In genomic region chr6:37485259-37485658, GRCh38 we compare ENCODE assay signal across 3 cellular contexts.
TF ChIP-seq lines count a peak whose summit lies in the region.

No MANE protein-coding gene starts in this region.

TF ChIP-seq in HCT116, 20 proteins besides CTCF, POLR2A, EP300 and RAD21 (continues in another document):
- no peak for TF ChIP-seq ELF1 (IDR thresholded peaks at IDR 0.05; ENCODE audit: borderline replicate concordance, low read depth)
- TF ChIP-seq, protein P1, sequence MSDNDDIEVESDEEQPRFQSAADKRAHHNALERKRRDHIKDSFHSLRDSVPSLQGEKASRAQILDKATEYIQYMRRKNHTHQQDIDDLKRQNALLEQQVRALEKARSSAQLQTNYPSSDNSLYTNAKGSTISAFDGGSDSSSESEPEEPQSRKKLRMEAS (IDR thresholded peaks at IDR 0.05) = no peak
- no peak for TF ChIP-seq SRF (IDR thresholded peaks at IDR 0.05; ENCODE audit: low read depth)
- no peak for TF ChIP-seq POLR2AphosphoS5 (IDR thresholded peaks at IDR 0.05; ENCODE audit: low read depth, low read length)
- TF ChIP-seq, protein P2, sequence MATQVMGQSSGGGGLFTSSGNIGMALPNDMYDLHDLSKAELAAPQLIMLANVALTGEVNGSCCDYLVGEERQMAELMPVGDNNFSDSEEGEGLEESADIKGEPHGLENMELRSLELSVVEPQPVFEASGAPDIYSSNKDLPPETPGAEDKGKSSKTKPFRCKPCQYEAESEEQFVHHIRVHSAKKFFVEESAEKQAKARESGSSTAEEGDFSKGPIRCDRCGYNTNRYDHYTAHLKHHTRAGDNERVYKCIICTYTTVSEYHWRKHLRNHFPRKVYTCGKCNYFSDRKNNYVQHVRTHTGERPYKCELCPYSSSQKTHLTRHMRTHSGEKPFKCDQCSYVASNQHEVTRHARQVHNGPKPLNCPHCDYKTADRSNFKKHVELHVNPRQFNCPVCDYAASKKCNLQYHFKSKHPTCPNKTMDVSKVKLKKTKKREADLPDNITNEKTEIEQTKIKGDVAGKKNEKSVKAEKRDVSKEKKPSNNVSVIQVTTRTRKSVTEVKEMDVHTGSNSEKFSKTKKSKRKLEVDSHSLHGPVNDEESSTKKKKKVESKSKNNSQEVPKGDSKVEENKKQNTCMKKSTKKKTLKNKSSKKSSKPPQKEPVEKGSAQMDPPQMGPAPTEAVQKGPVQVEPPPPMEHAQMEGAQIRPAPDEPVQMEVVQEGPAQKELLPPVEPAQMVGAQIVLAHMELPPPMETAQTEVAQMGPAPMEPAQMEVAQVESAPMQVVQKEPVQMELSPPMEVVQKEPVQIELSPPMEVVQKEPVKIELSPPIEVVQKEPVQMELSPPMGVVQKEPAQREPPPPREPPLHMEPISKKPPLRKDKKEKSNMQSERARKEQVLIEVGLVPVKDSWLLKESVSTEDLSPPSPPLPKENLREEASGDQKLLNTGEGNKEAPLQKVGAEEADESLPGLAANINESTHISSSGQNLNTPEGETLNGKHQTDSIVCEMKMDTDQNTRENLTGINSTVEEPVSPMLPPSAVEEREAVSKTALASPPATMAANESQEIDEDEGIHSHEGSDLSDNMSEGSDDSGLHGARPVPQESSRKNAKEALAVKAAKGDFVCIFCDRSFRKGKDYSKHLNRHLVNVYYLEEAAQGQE (IDR thresholded peaks at IDR 0.05; ENCODE audit: low read depth) = no peak
- TF ChIP-seq SIN3A (IDR thresholded peaks at IDR 0.05; ENCODE audit: low read depth) = no peak
- TF ChIP-seq EGR1 (IDR thresholded peaks at IDR 0.05; ENCODE audit: low read depth) = no peak
- TF ChIP-seq FOSL1 (IDR thresholded peaks at IDR 0.05; ENCODE audit: low read depth) = no peak
- TF ChIP-seq TCF7L2 (IDR thresholded peaks at IDR 0.05; ENCODE audit: borderline replicate concordance, extremely low read depth, insufficient read depth, insufficient read length) = no peak
- TF ChIP-seq ZNF274 (IDR thresholded peaks at IDR 0.05; ENCODE audit: low read depth, low read length) = no peak
- no peak for TF ChIP-seq EZH2 (IDR thresholded peaks at IDR 0.05)
- no peak for TF ChIP-seq YY1 (IDR thresholded peaks at IDR 0.05; ENCODE audit: extremely low read depth, insufficient replicate concordance, low read depth, low read length)
- no peak for TF ChIP-seq CBX3 (IDR thresholded peaks at IDR 0.05; ENCODE audit: low read depth)
- TF ChIP-seq ATF3 (IDR thresholded peaks at IDR 0.05) = no peak
- TF ChIP-seq ZFX (IDR thresholded peaks at IDR 0.05) = no peak
- no peak for TF ChIP-seq SP1 (IDR thresholded peaks at IDR 0.05; ENCODE audit: low read depth)
- TF ChIP-seq EZH2phosphoT487 (IDR thresholded peaks at IDR 0.05; ENCODE audit: borderline replicate concordance) = no peak

TF ChIP-seq in K562, 482 proteins besides CTCF, POLR2A, EP300 and RAD21 (continues in another document):
- peak; percentile 36; the same call in 1 of the 2 replicates for TF ChIP-seq STAG1 (CRISPR knock-in tag; IDR thresholded peaks at IDR 0.05; ENCODE audit: borderline replicate concordance)
- TF ChIP-seq, protein P3, sequence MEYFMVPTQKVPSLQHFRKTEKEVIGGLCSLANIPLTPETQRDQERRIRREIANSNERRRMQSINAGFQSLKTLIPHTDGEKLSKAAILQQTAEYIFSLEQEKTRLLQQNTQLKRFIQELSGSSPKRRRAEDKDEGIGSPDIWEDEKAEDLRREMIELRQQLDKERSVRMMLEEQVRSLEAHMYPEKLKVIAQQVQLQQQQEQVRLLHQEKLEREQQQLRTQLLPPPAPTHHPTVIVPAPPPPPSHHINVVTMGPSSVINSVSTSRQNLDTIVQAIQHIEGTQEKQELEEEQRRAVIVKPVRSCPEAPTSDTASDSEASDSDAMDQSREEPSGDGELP (CRISPR knock-in tag; IDR thresholded peaks at IDR 0.05; ENCODE audit: borderline replicate concordance) = peak; percentile 55; the same call in 1 of the 2 replicates
- TF ChIP-seq POLR2G (IDR thresholded peaks at IDR 0.05; ENCODE audit: low read depth, low read length) = peak; percentile 47
- no peak for TF ChIP-seq YY1 (IDR thresholded peaks at IDR 0.05; ENCODE audit: borderline replicate concordance in 1 of 3, control insufficient read depth in 1 of 3, extremely low read depth in 1 of 3, insufficient read depth in 3 of 3, insufficient read length in 1 of 3, insufficient replicate concordance in 2 of 3, low read depth in 1 of 3, low read length in 2 of 3)
- peak; percentile 62 to 67 for TF ChIP-seq MNT (conservative IDR thresholded peaks at IDR 0.05)
- peak; percentile 77 for TF ChIP-seq USF1 (CRISPR knock-in tag; IDR thresholded peaks at IDR 0.05)
- TF ChIP-seq, protein P4, sequence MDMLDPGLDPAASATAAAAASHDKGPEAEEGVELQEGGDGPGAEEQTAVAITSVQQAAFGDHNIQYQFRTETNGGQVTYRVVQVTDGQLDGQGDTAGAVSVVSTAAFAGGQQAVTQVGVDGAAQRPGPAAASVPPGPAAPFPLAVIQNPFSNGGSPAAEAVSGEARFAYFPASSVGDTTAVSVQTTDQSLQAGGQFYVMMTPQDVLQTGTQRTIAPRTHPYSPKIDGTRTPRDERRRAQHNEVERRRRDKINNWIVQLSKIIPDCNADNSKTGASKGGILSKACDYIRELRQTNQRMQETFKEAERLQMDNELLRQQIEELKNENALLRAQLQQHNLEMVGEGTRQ (CRISPR knock-in tag; IDR thresholded peaks at IDR 0.05) = 0 out of 2 replicates have a peak, but pooled peaks have one; percentile 27
- TF ChIP-seq SMC3 (conservative IDR thresholded peaks at IDR 0.05; ENCODE audit: insufficient read depth, low read depth, low read length) = peak; percentile 32; the same call in 1 of the 2 replicates
- TF ChIP-seq, protein P1 (CRISPR knock-in tag; IDR thresholded peaks at IDR 0.05) = peak; percentile 54; the same call in 1 of the 2 replicates
- TF ChIP-seq ETS2 (tag; IDR thresholded peaks at IDR 0.05; ENCODE audit: borderline replicate concordance, poor library complexity, severe bottlenecking) = no peak
- TF ChIP-seq HMGN3 (IDR thresholded peaks at IDR 0.05; ENCODE audit: borderline replicate concordance, extremely low read depth, insufficient read length, low read depth, low read length) = no peak
- TF ChIP-seq JUND (IDR thresholded peaks at IDR 0.05; ENCODE audit: borderline replicate concordance, low read depth, low read length) = no peak
- no peak for TF ChIP-seq JUND (tag; IDR thresholded peaks at IDR 0.05; ENCODE audit: borderline replicate concordance, low read depth, low read length)

TF ChIP-seq in HepG2, 621 proteins besides CTCF, POLR2A, EP300 and RAD21:
- TF ChIP-seq RCOR2 (CRISPR knock-in tag; IDR thresholded peaks at IDR 0.05) (no peak), ZNF160 (CRISPR knock-in tag; IDR thresholded peaks at IDR 0.05) (no peak), ZNF687 (CRISPR knock-in tag; IDR thresholded peaks at IDR 0.05) (no peak), NR2F2 (IDR thresholded peaks at IDR 0.05; ENCODE audit: borderline replicate concordance, low read depth) (no peak), NR2F6 (IDR thresholded peaks at IDR 0.05) (no peak), NR2F6 (CRISPR knock-in tag; IDR thresholded peaks at IDR 0.05) (no peak), GFI1 (CRISPR knock-in tag; IDR thresholded peaks at IDR 0.05; ENCODE audit: borderline replicate concordance) (no peak), TOPORS (CRISPR knock-in tag; IDR thresholded peaks at IDR 0.05) (no peak), AGO2 (optimal IDR thresholded peaks at IDR 0.05; ENCODE audit: low read depth, low read length) (peak; percentile 35), MYC (CRISPR knock-in tag; IDR thresholded peaks at IDR 0.05; ENCODE audit: borderline replicate concordance) (0 out of 2 replicates have a peak, but pooled peaks have one; percentile 21), RBM22 (optimal IDR thresholded peaks at IDR 0.05; ENCODE audit: low read length) (peak; percentile 58), HMGXB4 (CRISPR knock-in tag; IDR thresholded peaks at IDR 0.05; ENCODE audit: borderline replicate concordance in 1 of 2, low read depth in 1 of 2) (no peak), XRCC5 (optimal IDR thresholded peaks at IDR 0.05; ENCODE audit: low read length) (peak; percentile 35), ZNF879 (CRISPR knock-in tag; IDR thresholded peaks at IDR 0.05) (no peak), ZFP1 (CRISPR knock-in tag; IDR thresholded peaks at IDR 0.05) (no peak), POLR2G (IDR thresholded peaks at IDR 0.05; ENCODE audit: low read depth, low read length) (0 out of 2 replicates have a peak, but pooled peaks have one; percentile 25), TEAD2 (CRISPR knock-in tag; IDR thresholded peaks at IDR 0.05) (no peak)
- TF ChIP-seq, protein P5, sequence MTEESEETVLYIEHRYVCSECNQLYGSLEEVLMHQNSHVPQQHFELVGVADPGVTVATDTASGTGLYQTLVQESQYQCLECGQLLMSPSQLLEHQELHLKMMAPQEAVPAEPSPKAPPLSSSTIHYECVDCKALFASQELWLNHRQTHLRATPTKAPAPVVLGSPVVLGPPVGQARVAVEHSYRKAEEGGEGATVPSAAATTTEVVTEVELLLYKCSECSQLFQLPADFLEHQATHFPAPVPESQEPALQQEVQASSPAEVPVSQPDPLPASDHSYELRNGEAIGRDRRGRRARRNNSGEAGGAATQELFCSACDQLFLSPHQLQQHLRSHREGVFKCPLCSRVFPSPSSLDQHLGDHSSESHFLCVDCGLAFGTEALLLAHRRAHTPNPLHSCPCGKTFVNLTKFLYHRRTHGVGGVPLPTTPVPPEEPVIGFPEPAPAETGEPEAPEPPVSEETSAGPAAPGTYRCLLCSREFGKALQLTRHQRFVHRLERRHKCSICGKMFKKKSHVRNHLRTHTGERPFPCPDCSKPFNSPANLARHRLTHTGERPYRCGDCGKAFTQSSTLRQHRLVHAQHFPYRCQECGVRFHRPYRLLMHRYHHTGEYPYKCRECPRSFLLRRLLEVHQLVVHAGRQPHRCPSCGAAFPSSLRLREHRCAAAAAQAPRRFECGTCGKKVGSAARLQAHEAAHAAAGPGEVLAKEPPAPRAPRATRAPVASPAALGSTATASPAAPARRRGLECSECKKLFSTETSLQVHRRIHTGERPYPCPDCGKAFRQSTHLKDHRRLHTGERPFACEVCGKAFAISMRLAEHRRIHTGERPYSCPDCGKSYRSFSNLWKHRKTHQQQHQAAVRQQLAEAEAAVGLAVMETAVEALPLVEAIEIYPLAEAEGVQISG (CRISPR knock-in tag; IDR thresholded peaks at IDR 0.05) = 0 out of 2 replicates have a peak, but pooled peaks have one; percentile 12
- TF ChIP-seq, protein P3 (IDR thresholded peaks at IDR 0.05; ENCODE audit: borderline replicate concordance, low read depth) = no peak
